Comparison of ENCODE assay signal across 17 cellular contexts in genomic region chr10:51368943-51369342, GRCh38.
A peak's percentile ranks its signal among the peaks of the same experiment; 100 is the strongest.
DNase-seq lines count a peak whose midpoint lies in the region; ATAC-seq and TF ChIP-seq lines count a peak whose summit lies in the region.
"Had no signal": no experiment of that assay in that cellular context is flagged by ENCODE, and none has a peak within 500 bp of the region (broad histone marks: within the 10 kb centered on the region; RNA-seq: fewer than 3 reads in every experiment).

No MANE protein-coding gene starts in this region.

- in situ Hi-C loops in transverse colon (cut with MboI; ENCODE audit: low pct_ligation_motif_present in 1 of 4, low pct_unique_long_range_greater_than_20kb in 1 of 4, low sequenced_read_pairs in 3 of 4), result no loop called here

- ATAC-seq in HG03565 (IDR thresholded peaks at IDR 0.05; ENCODE audit: unreplicated experiment) (no peak), HG03457 (IDR thresholded peaks at IDR 0.05; ENCODE audit: unreplicated experiment) (no peak)
- ATAC-seq: activated CD8-positive, alpha-beta T cell treated with anti-CD3 and anti-CD28 coated beads for 36 hours; esophagus mucosa had no signal

- CTCF ChIA-PET in GM10248 (lab: Yijun Ruan, JAX), result interaction anchor here (1.0 to 3.6 kb wide), 5 partner anchors 8 to 53 kb away, joined by 3 to 16 read pairs (median 4); no protein-coding TSS in a partner anchor

- POLR2A ChIA-PET in GM10248 (lab: Yijun Ruan, JAX), result no interaction called here

- no peak for TF ChIP-seq POLR2A in transverse colon (IDR thresholded peaks at IDR 0.05)

- no peaks in the 10 kb centered on the region for H3K36me3 ChIP-seq in ascending aorta
- H3K36me3 ChIP-seq in transverse colon, result no peaks in the 10 kb centered on the region
- H3K36me3 ChIP-seq: uterus had no signal

- DNase-seq in GM10248 (ENCODE audit: extremely low spot score) (no peak), ascending aorta (ENCODE audit: low spot score in 2 of 2) (no peak), neural crest cell (ENCODE audit: low read depth, low spot score) (no peak), transverse colon (no peak)
- DNase-seq: activated CD8-positive, alpha-beta T cell treated with anti-CD3 and anti-CD28 coated beads for 36 hours; amniotic stem cell; cortex of kidney; hippocampal formation; MV-4-11; NCI-H2171; posterior cingulate gyrus; uterus had no signal

- no peak overlapping the region for H3K4me3 Mint-ChIP-seq in neural crest cell
- H3K4me3 Mint-ChIP-seq: activated CD8-positive, alpha-beta T cell treated with anti-CD3 and anti-CD28 coated beads for 36 hours; stimulated activated naive CD8-positive, alpha-beta T cell treated with anti-CD3 and anti-CD28 coated beads, Interleukin-15, Interleukin-2, amounts not matched to agents 100 ng/mL and 50 ng/mL, for 24 hours had no signal

- H3K4me3 ChIP-seq in ascending aorta, result no peak overlapping the region
- no peak overlapping the region for H3K4me3 ChIP-seq in transverse colon
- H3K4me3 ChIP-seq: uterus had no signal

- no peaks in the 10 kb centered on the region for H3K36me3 Mint-ChIP-seq in neural crest cell (ENCODE audit: low read depth)

- TF ChIP-seq EP300 in Ishikawa (IDR thresholded peaks at IDR 0.05; ENCODE audit: borderline replicate concordance), result no peak
- TF ChIP-seq EP300 in transverse colon (IDR thresholded peaks at IDR 0.05; ENCODE audit: low read depth), result no peak

- H3K27me3 ChIP-seq in ascending aorta (no peaks in the 10 kb centered on the region), transverse colon (no peaks in the 10 kb centered on the region)
- H3K27me3 ChIP-seq: uterus had no signal

- intact Hi-C loops in ascending aorta (cut with DNase I), result loop anchor here (5.0 kb wide), 1 partner anchor 67 kb away; no protein-coding TSS in a partner anchor
- intact Hi-C loops in transverse colon (cut with DNase I; ENCODE audit: low total_unique reads), result no loop called here

- H3K4me1 ChIP-seq in ascending aorta, result peaks cover 3 to 20% of the 10 kb centered on the region in 2 donors
- H3K4me1 ChIP-seq in transverse colon, result peaks cover 0 to 3% (median 0%) of the 10 kb centered on the region in 4 donors
- H3K4me1 ChIP-seq: uterus had no signal

- no peaks in the 10 kb centered on the region for H3K4me1 Mint-ChIP-seq in neural crest cell

- H3K9me3 Mint-ChIP-seq in neural crest cell, result no peaks in the 10 kb centered on the region
- H3K9me3 Mint-ChIP-seq: activated CD8-positive, alpha-beta T cell treated with anti-CD3 and anti-CD28 coated beads for 36 hours; stimulated activated naive CD8-positive, alpha-beta T cell treated with anti-CD3 and anti-CD28 coated beads, Interleukin-15, Interleukin-2, amounts not matched to agents 100 ng/mL and 50 ng/mL, for 24 hours had no signal

- H3K27ac ChIP-seq in ascending aorta (peak overlapping the region; percentile 44 to 73), transverse colon (no peak overlapping the region)

- H3K27me3 Mint-ChIP-seq in neural crest cell (ENCODE audit: low read depth), result no peaks in the 10 kb centered on the region
- H3K27me3 Mint-ChIP-seq: stimulated activated naive CD8-positive, alpha-beta T cell treated with anti-CD3 and anti-CD28 coated beads, Interleukin-15, Interleukin-2, amounts not matched to agents 100 ng/mL and 50 ng/mL, for 24 hours had no signal

- TF ChIP-seq RAD21 in Ishikawa (IDR thresholded peaks at IDR 0.05; ENCODE audit: low read depth), result peak; percentile 8; the same call in 1 of the 2 replicates

- TF ChIP-seq CTCF in GM10248 (IDR thresholded peaks at IDR 0.05; ENCODE audit: control extremely low read depth, extremely low read depth, low read depth, missing control alignments), result peak; percentile 11
- TF ChIP-seq CTCF in ascending aorta (IDR thresholded peaks at IDR 0.05), result peak in 2 of 3 experiments; percentile 6 to 7
- TF ChIP-seq CTCF in neural crest cell (conservative IDR thresholded peaks at IDR 0.05), result peak; percentile 43
- no peak for TF ChIP-seq CTCF in transverse colon (IDR thresholded peaks at IDR 0.05)

- H3K9me3 ChIP-seq in ascending aorta (no peaks in the 10 kb centered on the region), transverse colon (no peaks in the 10 kb centered on the region)
- H3K9me3 ChIP-seq: uterus had no signal

- 88 to 95% methylated on average over 5 of the region's 5 CpGs for WGBS in transverse colon (ENCODE audit: low coverage in 1 of 2), 2 donors

- no peak overlapping the region for H3K27ac Mint-ChIP-seq in neural crest cell (ENCODE audit: unreplicated experiment)
- H3K27ac Mint-ChIP-seq: activated CD8-positive, alpha-beta T cell treated with anti-CD3 and anti-CD28 coated beads for 36 hours; stimulated activated naive CD8-positive, alpha-beta T cell treated with anti-CD3 and anti-CD28 coated beads, Interleukin-15, Interleukin-2, amounts not matched to agents 100 ng/mL and 50 ng/mL, for 24 hours had no signal

TF ChIP-seq in Ishikawa, 13 proteins besides CTCF, POLR2A, EP300 and RAD21:
- TF ChIP-seq YY1 (IDR thresholded peaks at IDR 0.05; ENCODE audit: low read depth) (no peak), FOXM1 (IDR thresholded peaks at IDR 0.05; ENCODE audit: borderline replicate concordance, low read depth) (no peak), REST (IDR thresholded peaks at IDR 0.05; ENCODE audit: low read depth) (no peak), TEAD4 (IDR thresholded peaks at IDR 0.05) (no peak), TCF12 (IDR thresholded peaks at IDR 0.05; ENCODE audit: low read depth) (no peak), NFIC (IDR thresholded peaks at IDR 0.05) (no peak), CEBPB (IDR thresholded peaks at IDR 0.05) (no peak), MAX (IDR thresholded peaks at IDR 0.05) (no peak), TAF1 (IDR thresholded peaks at IDR 0.05; ENCODE audit: low read depth) (no peak), USF1 (IDR thresholded peaks at IDR 0.05) (no peak), EGR1 (IDR thresholded peaks at IDR 0.05) (no peak), ZBTB7A (IDR thresholded peaks at IDR 0.05; ENCODE audit: low read depth) (no peak), CREB1 (IDR thresholded peaks at IDR 0.05; ENCODE audit: low read depth) (no peak)

Comparison
In these comparisons a context has a peak if more than half of its experiments do, and no peak if none do; other contexts are left out.
1. CTCF ChIP-seq: peak in GM10248 (single experiment), ascending aorta (2 of 3) and neural crest cell (single experiment); none in transverse colon (0 of 5).
2. H3K27ac ChIP-seq: peak in ascending aorta (2 of 2); none in transverse colon (0 of 4).